7 cellular contexts compared by ENCODE assay signal in genomic region chr9:131624636-131625241, GRCh38.
A peak's percentile ranks its signal among the peaks of the same experiment; 100 is the strongest.
DNase-seq lines count a peak whose midpoint lies in the region; ATAC-seq and TF ChIP-seq lines count a peak whose summit lies in the region.

No MANE protein-coding gene starts in this region.

- H3K79me1 ChIP-seq in trophoblast cell (ENCODE audit: low read length), result no peaks in the 10 kb centered on the region

- H3K27ac ChIP-seq in esophagus squamous epithelium (peak overlapping the region in 3 of 4 donors; percentile 25 to 31 (median 26)), trophoblast cell (ENCODE audit: low read depth, low read length) (no peak overlapping the region)

- H4K91ac ChIP-seq in trophoblast cell (ENCODE audit: low read depth, low read length), result no peak overlapping the region

- intact Hi-C loops in esophagus squamous epithelium (cut with DNase I), result no loop called here

- no peak overlapping the region for H3K23ac ChIP-seq in trophoblast cell (ENCODE audit: low read length)

- no peak overlapping the region for H2AFZ ChIP-seq in trophoblast cell (ENCODE audit: insufficient read depth, low read length, poor library complexity)

- H3K79me2 ChIP-seq in trophoblast cell (ENCODE audit: control insufficient read depth, insufficient read depth, low read length, poor library complexity), result no peaks in the 10 kb centered on the region

- ATAC-seq in HG03342 (IDR thresholded peaks at IDR 0.05; ENCODE audit: unreplicated experiment), result no peak

- H3K4me1 ChIP-seq in esophagus squamous epithelium (peaks cover 0 to 45% (median 3%) of the 10 kb centered on the region in 3 donors), trophoblast cell (ENCODE audit: control insufficient read depth in 1 of 2, insufficient read depth in 2 of 2, low read length in 2 of 2) (peaks cover 13 to 17% of the 10 kb centered on the region in 2 experiments)

- peaks cover 22 to 97% (median 22%) of the 10 kb centered on the region in 3 donors for H3K36me3 ChIP-seq in esophagus squamous epithelium
- H3K36me3 ChIP-seq in trophoblast cell (ENCODE audit: control insufficient read depth in 1 of 2, insufficient read depth in 2 of 2, low read length in 2 of 2), result peaks cover 56 to 65% of the 10 kb centered on the region in 2 experiments

- H2BK12ac ChIP-seq in trophoblast cell (ENCODE audit: low read length), result no peak overlapping the region

- no peak overlapping the region for H4K12ac ChIP-seq in trophoblast cell (ENCODE audit: low read depth, low read length)

- 70 to 77% methylated on average over 7 to 11 of the region's 11 CpGs for WGBS in esophagus squamous epithelium, 2 donors
- WGBS in trophoblast cell (ENCODE audit: extremely low coverage, insufficient coverage, insufficient read length), result no CpG with 5 or more reads among the region's 11 CpGs

- H3K27me3 ChIP-seq in esophagus squamous epithelium, result no peaks in the 10 kb centered on the region
- H3K27me3 ChIP-seq in trophoblast cell (ENCODE audit: insufficient read depth, low read length), result no peaks in the 10 kb centered on the region

- H4K8ac ChIP-seq in trophoblast cell (ENCODE audit: low read depth, low read length), result no peak overlapping the region

- TF ChIP-seq POLR2A in esophagus squamous epithelium (IDR thresholded peaks at IDR 0.05), result no peak

- no peak overlapping the region for H3K9ac ChIP-seq in trophoblast cell (ENCODE audit: low read length)

- H3K4me3 ChIP-seq in esophagus squamous epithelium (no peak overlapping the region), trophoblast cell (ENCODE audit: low read depth, low read length) (no peak overlapping the region)

- no peak overlapping the region for H2BK5ac ChIP-seq in trophoblast cell (ENCODE audit: low read depth, low read length, poor library complexity)

- no peak overlapping the region for H2AK5ac ChIP-seq in trophoblast cell (ENCODE audit: low read length)

- no peak overlapping the region for H2BK120ac ChIP-seq in trophoblast cell (ENCODE audit: insufficient read depth, low read length, poor library complexity)

- TF ChIP-seq CTCF in esophagus squamous epithelium (IDR thresholded peaks at IDR 0.05), result no peak

- H3K9me3 ChIP-seq in esophagus squamous epithelium (no peaks in the 10 kb centered on the region), trophoblast cell (ENCODE audit: insufficient read depth, low read depth, low read length) (no peaks in the 10 kb centered on the region)

- H3K4me2 ChIP-seq in trophoblast cell (ENCODE audit: low read length), result no peak overlapping the region

- H3K18ac ChIP-seq in trophoblast cell (ENCODE audit: low read length), result peak overlapping the region; percentile 18

- no peak overlapping the region for H3K4ac ChIP-seq in trophoblast cell (ENCODE audit: low read depth, low read length)

- DNase-seq in ELR (ENCODE audit: low read depth) (peak; percentile 45), NCI-H446 (lab: John Stamatoyannopoulos, UW) (peak; percentile 71 to 80), esophagus squamous epithelium (lab: John Stamatoyannopoulos, UW) (no peak), trophoblast cell (no peak), NCI-H1417 treated with DMSO at 0.1 percent for 48 hours (lab: John Stamatoyannopoulos, UW) (no peak), middle frontal gyrus (ENCODE audit: extremely low spot score, low spot score) (no peak)

- no peak overlapping the region for H3K14ac ChIP-seq in trophoblast cell (ENCODE audit: low read length)

Comparison
In these comparisons a context has a peak if more than half of its experiments do, and no peak if none do; other contexts are left out.
1. DNase-seq: peak in ELR (single experiment) and NCI-H446 (2 of 2); none in esophagus squamous epithelium (single experiment), trophoblast cell (0 of 2), NCI-H1417 treated with DMSO at 0.1 percent for 48 hours (single experiment) and middle frontal gyrus (single experiment).